ENCODE assay signal across 33 cellular contexts in the genomic region with DNA sequence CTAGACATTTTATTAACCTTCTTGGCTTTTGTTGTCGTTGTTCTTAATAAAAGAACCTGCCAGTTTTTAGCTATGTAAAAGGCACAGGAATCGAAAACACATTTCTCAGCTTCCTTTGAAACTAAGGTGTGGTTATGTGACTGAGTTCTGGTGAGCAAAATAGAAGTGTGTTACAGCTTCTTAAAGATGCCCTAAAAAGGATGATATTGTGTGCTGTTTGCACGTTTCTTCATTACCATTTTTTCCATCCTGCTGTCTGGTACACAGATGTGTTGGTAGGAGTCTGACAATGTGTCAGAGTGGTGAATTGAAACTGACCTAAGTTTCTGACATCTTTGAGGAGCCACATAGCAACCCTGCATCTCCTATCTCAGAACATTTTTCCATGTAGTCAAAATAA.
"Had no signal": no experiment of that assay in that cellular context is flagged by ENCODE, and none has a peak within 500 bp of the region (broad histone marks: within the 10 kb centered on the region; RNA-seq: fewer than 3 reads in every experiment).

No MANE protein-coding gene starts in this region.

- H3K4me1 ChIP-seq: Peyer's patch, SJCRH30 had no signal

- H3K9ac ChIP-seq: KMS-11, SK-N-SH had no signal

- H3K4me2 ChIP-seq: KMS-11, SK-N-SH had no signal

- H3K9me2 ChIP-seq: SK-N-SH had no signal

- H3K27me3 ChIP-seq: Peyer's patch had no signal

- H3K4me3 ChIP-seq: Peyer's patch, SJCRH30 had no signal

- H3K9me3 ChIP-seq: Peyer's patch, SJCRH30, SK-N-SH had no signal

- H3K36me3 ChIP-seq: Peyer's patch, SJCRH30 had no signal

- ATAC-seq: PC-3 had no signal

- DNase-seq: Karpas-422, NCI-H1048, NCI-H1092 treated with DMSO at 0.1 percent for 48 hours, NCI-H1105 treated with DMSO at 0.1 percent for 48 hours, NCI-H1417, NCI-H1436, NCI-H146, NCI-H1694, NCI-H187, NCI-H1930, NCI-H2029 treated with DMSO at 0.1 percent for 48 hours, NCI-H2081 treated with DMSO at 0.1 percent for 48 hours, NCI-H2107, NCI-H2171, NCI-H226, NCI-H446 treated with DMSO at 0.1 percent for 48 hours, NCI-H510A, NCI-H524, NCI-H526, NCI-H69, NCI-H748 treated with DMSO at 0.1 percent for 48 hours, NCI-H82, OCI-M1, PC-3, Peyer's patch, Right ventricle myocardium superior, RPMI8226, SHP77 treated with DMSO at 0.1 percent for 48 hours, SJCRH30, SK-N-SH, SW 1271, T-helper 1 cell had no signal

- H3K27ac ChIP-seq: KMS-11, Peyer's patch, SJCRH30 had no signal
